11 cellular contexts compared by ENCODE assay signal in genomic region chr19:3027981-3028304, GRCh38. TPM values are rescaled to one million over a fixed set of nuclear protein-coding genes. Genes with fewer than 3 reads are reported as not detected.
A peak's percentile ranks its signal among the peaks of the same experiment; 100 is the strongest.
DNase-seq lines count a peak whose midpoint lies in the region; ATAC-seq and TF ChIP-seq lines count a peak whose summit lies in the region.
"Had no signal": no experiment of that assay in that cellular context is flagged by ENCODE, and none has a peak within 500 bp of the region (broad histone marks: within the 10 kb centered on the region; RNA-seq: fewer than 3 reads in every experiment).

No MANE protein-coding gene starts in this region.

- no CpG with 5 or more reads among the region's 9 CpGs for WGBS in H9 (ENCODE audit: extremely low coverage, insufficient read length, low lambda C conversion rate)

- peaks cover 16 to 25% of the 10 kb centered on the region in 2 experiments for H3K4me1 Mint-ChIP-seq in H9
- H3K4me1 Mint-ChIP-seq in activated T-helper 17 cell treated with anti-CD3 and anti-CD28 coated beads, Interleukin-2, amount 50 U/mL, for 72 hours, result peaks cover 5% of the 10 kb centered on the region
- H3K4me1 Mint-ChIP-seq in immature natural killer cell, result peaks cover 6 to 25% of the 10 kb centered on the region in 2 donors
- H3K4me1 Mint-ChIP-seq in stimulated activated effector memory CD8-positive, alpha-beta T cell treated with anti-CD3 and anti-CD28 coated beads, Interleukin-12 subunit alpha, Interleukin-12 subunit beta, amount 100 ng/mL, for 72 hours, result peaks cover 25% of the 10 kb centered on the region

- no peak overlapping the region for H2BK12ac ChIP-seq in H9 (ENCODE audit: insufficient read length, low read depth, low read length)

- no peak overlapping the region for H2AK5ac ChIP-seq in H9 (ENCODE audit: insufficient read length, low read length)

- peaks cover 14% of the 10 kb centered on the region for H3K23me2 ChIP-seq in H9 (ENCODE audit: insufficient read length, low read depth, low read length, poor library complexity, severe bottlenecking)

- no peak overlapping the region for H3K56ac ChIP-seq in H9 (ENCODE audit: insufficient read length, low read depth, low read length)

- H2BK5ac ChIP-seq in H9 (ENCODE audit: insufficient read length, low read length), result no peak overlapping the region

- no peak overlapping the region for H3K18ac ChIP-seq in H9 (ENCODE audit: insufficient read length, low read depth, low read length)

- no peak overlapping the region for H3T11ph ChIP-seq in H9 (ENCODE audit: low read length)

- no peak overlapping the region for H3K9ac ChIP-seq in H9 (ENCODE audit: extremely low read depth, insufficient read length, low read length)

- no peak for ATAC-seq in activated T-helper 17 cell treated with anti-CD3 and anti-CD28 coated beads, Interleukin-2, amount 50 U/mL, for 72 hours (replicated peaks)
- no peak for ATAC-seq in stimulated activated effector memory CD8-positive, alpha-beta T cell treated with anti-CD3 and anti-CD28 coated beads, Interleukin-12 subunit alpha, Interleukin-12 subunit beta, amount 100 ng/mL, for 72 hours
- ATAC-seq in GM18873 (IDR thresholded peaks at IDR 0.05; ENCODE audit: low FRiP score, unreplicated experiment), result no peak

- no peak for TF ChIP-seq CTCF in H9 (conservative IDR thresholded peaks at IDR 0.05)

- H4K91ac ChIP-seq in H9 (ENCODE audit: insufficient read length, low read depth, low read length), result no peak overlapping the region

- no peaks in the 10 kb centered on the region for H3K79me1 ChIP-seq in H9 (ENCODE audit: insufficient read depth, low read depth, low read length, poor library complexity, severe bottlenecking)

- peaks cover 0 to 2% (median 1%) of the 10 kb centered on the region in 3 experiments; a peak in 3 of 7 replicates for H3K36me3 Mint-ChIP-seq in H9 (ENCODE audit: insufficient read depth in 1 of 3, low read depth in 3 of 3)
- H3K36me3 Mint-ChIP-seq in activated T-helper 17 cell treated with anti-CD3 and anti-CD28 coated beads, Interleukin-2, amount 50 U/mL, for 72 hours (ENCODE audit: low read depth), result no peaks in the 10 kb centered on the region
- peaks cover 0 to 3% (median 0%) of the 10 kb centered on the region in 3 donors for H3K36me3 Mint-ChIP-seq in immature natural killer cell
- no peaks in the 10 kb centered on the region for H3K36me3 Mint-ChIP-seq in stimulated activated effector memory CD8-positive, alpha-beta T cell treated with anti-CD3 and anti-CD28 coated beads, Interleukin-12 subunit alpha, Interleukin-12 subunit beta, amount 100 ng/mL, for 72 hours

- H3K27me3 Mint-ChIP-seq in H9 (ENCODE audit: low read depth) (peaks cover 96% of the 10 kb centered on the region), immature natural killer cell (ENCODE audit: low read depth in 3 of 3) (peaks cover 5 to 12% (median 9%) of the 10 kb centered on the region in 3 donors)
- H3K27me3 Mint-ChIP-seq in activated T-helper 17 cell treated with anti-CD3 and anti-CD28 coated beads, Interleukin-2, amount 50 U/mL, for 72 hours, result peaks cover 6% of the 10 kb centered on the region

- no peak overlapping the region for H3K23ac ChIP-seq in H9 (ENCODE audit: insufficient read length, low read depth, low read length)

- H3K9me3 Mint-ChIP-seq in H9 (no peaks in the 10 kb centered on the region; a peak in 1 of 5 replicates), immature natural killer cell (no peaks in the 10 kb centered on the region)
- H3K9me3 Mint-ChIP-seq in activated T-helper 17 cell treated with anti-CD3 and anti-CD28 coated beads, Interleukin-2, amount 50 U/mL, for 72 hours, result no peaks in the 10 kb centered on the region
- H3K9me3 Mint-ChIP-seq in stimulated activated effector memory CD8-positive, alpha-beta T cell treated with anti-CD3 and anti-CD28 coated beads, Interleukin-12 subunit alpha, Interleukin-12 subunit beta, amount 100 ng/mL, for 72 hours, result no peaks in the 10 kb centered on the region

- H3K4me3 Mint-ChIP-seq in H9 (peak overlapping the region; percentile 52 to 78), immature natural killer cell (peak overlapping the region; percentile 63 to 78 (median 70))
- peak overlapping the region; percentile 54 for H3K4me3 Mint-ChIP-seq in activated T-helper 17 cell treated with anti-CD3 and anti-CD28 coated beads, Interleukin-2, amount 50 U/mL, for 72 hours
- peak overlapping the region; percentile 59 for H3K4me3 Mint-ChIP-seq in stimulated activated effector memory CD8-positive, alpha-beta T cell treated with anti-CD3 and anti-CD28 coated beads, Interleukin-12 subunit alpha, Interleukin-12 subunit beta, amount 100 ng/mL, for 72 hours

- H2BK120ac ChIP-seq in H9 (ENCODE audit: low read depth, low read length, poor library complexity, severe bottlenecking), result no peak overlapping the region

- H3K14ac ChIP-seq in H9 (ENCODE audit: insufficient read depth, low read length), result no peak overlapping the region

- H4K8ac ChIP-seq in H9 (replicated peaks; ENCODE audit: insufficient read length, low read depth, low read length), result no peak overlapping the region

- H3K27ac Mint-ChIP-seq in H9 (no peak overlapping the region), immature natural killer cell (peak overlapping the region in 1 of 6 donors; percentile 34)
- H3K27ac Mint-ChIP-seq in activated T-helper 17 cell treated with anti-CD3 and anti-CD28 coated beads, Interleukin-2, amount 50 U/mL, for 72 hours, result no peak overlapping the region
- peak overlapping the region; percentile 37 for H3K27ac Mint-ChIP-seq in stimulated activated effector memory CD8-positive, alpha-beta T cell treated with anti-CD3 and anti-CD28 coated beads, Interleukin-12 subunit alpha, Interleukin-12 subunit beta, amount 100 ng/mL, for 72 hours

- H4K5ac ChIP-seq in H9 (ENCODE audit: insufficient read length, low read depth, low read length), result no peak overlapping the region

- H3K9me3 ChIP-seq in H9 (ENCODE audit: control insufficient read depth, low read depth, low read length), result no peaks in the 10 kb centered on the region

- DNase-seq in H9 (no peak), immature natural killer cell (no peak), amygdala (lab: John Stamatoyannopoulos, UW) (no peak), cerebellum (ENCODE audit: low spot score) (no peak), NCI-H510A treated with DMSO at 0.1 percent for 48 hours (lab: John Stamatoyannopoulos, UW) (no peak)
- no peak for DNase-seq in stimulated activated effector memory CD8-positive, alpha-beta T cell treated with anti-CD3 and anti-CD28 coated beads, Interleukin-12 subunit alpha, Interleukin-12 subunit beta, amount 100 ng/mL, for 72 hours (ENCODE audit: low spot score in 2 of 2)
- DNase-seq: NCI-H1417 treated with DMSO at 0.1 percent for 48 hours; stimulated activated CD4-positive, alpha-beta T cell treated with anti-CD3 and anti-CD28 coated beads, Interleukin-15, amount 100 ng/mL, for 24 hours; stimulated activated naive CD4-positive, alpha-beta T cell treated with Interleukin-2 at 50 U/mL for 16 hours had no signal

- no peak overlapping the region for H2BK20ac ChIP-seq in H9 (ENCODE audit: low read depth, low read length, poor library complexity, severe bottlenecking)

- no peak overlapping the region for H3K4ac ChIP-seq in H9 (ENCODE audit: low read depth, low read length)

- H2BK15ac ChIP-seq in H9 (ENCODE audit: low read depth, low read length), result no peak overlapping the region

- no peak overlapping the region for H2AFZ ChIP-seq in H9 (ENCODE audit: low read length)

- no peaks in the 10 kb centered on the region for H3K79me2 ChIP-seq in H9 (ENCODE audit: insufficient read depth, low read length)

- peaks cover 2% of the 10 kb centered on the region; the same call in 1 of the 2 replicates for H3K27me3 ChIP-seq in H9 (ENCODE audit: insufficient read depth, low read length)

- peaks cover 3% of the 10 kb centered on the region; the same call in 1 of the 2 replicates for H3K4me1 ChIP-seq in H9 (ENCODE audit: insufficient read depth, low read length)

- no peaks in the 10 kb centered on the region for H4K20me1 ChIP-seq in H9 (ENCODE audit: control insufficient read depth, insufficient read depth, insufficient read length)

- no peak overlapping the region for H3K27ac ChIP-seq in H9 (ENCODE audit: insufficient read length, low read depth, low read length)

- H3K4me2 ChIP-seq in H9 (ENCODE audit: insufficient read depth, insufficient read length, low read length), result peak overlapping the region; percentile 61

RNA-seq across cellular contexts. Expression of gene TLE2, which starts 1.1 kb away (rescaled TPM):
- total RNA-seq in H9 (2021) (3.1 and 4.2 TPM in 2 replicates), cerebellum (17.0 TPM)
- 1 to 10 TPM; 2.5 to 3.5 TPM for total RNA-seq in activated T-helper 17 cell treated with anti-CD3 and anti-CD28 coated beads, Interleukin-2, amount 50 U/mL, for 72 hours
- polyA plus RNA-seq in immature natural killer cell, result 1 to 10 TPM; 1.2 to 2.4 (median 1.3) TPM

RNA-seq across cellular contexts. Expression of gene TLE5, which starts 34.4 kb away (rescaled TPM):
- total RNA-seq in H9 (2021), result 218 and 221 TPM in 2 replicates
- 100 to 1,000 TPM; 348 to 436 TPM for total RNA-seq in activated T-helper 17 cell treated with anti-CD3 and anti-CD28 coated beads, Interleukin-2, amount 50 U/mL, for 72 hours
- polyA plus RNA-seq in immature natural killer cell, result 100 to 1,000 TPM; 382 to 635 (median 466) TPM
- 92.0 TPM for total RNA-seq in cerebellum

RNA-seq across cellular contexts. Expression of gene TLE6, which starts 50.6 kb away (rescaled TPM):
- 1.1 and 1.7 TPM in 2 replicates for total RNA-seq in H9 (2021)
- 1 to 10 TPM; 4.1 to 4.2 TPM for total RNA-seq in activated T-helper 17 cell treated with anti-CD3 and anti-CD28 coated beads, Interleukin-2, amount 50 U/mL, for 72 hours
- polyA plus RNA-seq in immature natural killer cell, result 1 to 10 TPM in 2 of 3 donors, under 1 TPM in 1; 0.34 to 2.3 (median 1.8) TPM
- total RNA-seq in cerebellum, result 0.91 TPM
